ENCODE assay signal across 21 cellular contexts in the genomic region with DNA sequence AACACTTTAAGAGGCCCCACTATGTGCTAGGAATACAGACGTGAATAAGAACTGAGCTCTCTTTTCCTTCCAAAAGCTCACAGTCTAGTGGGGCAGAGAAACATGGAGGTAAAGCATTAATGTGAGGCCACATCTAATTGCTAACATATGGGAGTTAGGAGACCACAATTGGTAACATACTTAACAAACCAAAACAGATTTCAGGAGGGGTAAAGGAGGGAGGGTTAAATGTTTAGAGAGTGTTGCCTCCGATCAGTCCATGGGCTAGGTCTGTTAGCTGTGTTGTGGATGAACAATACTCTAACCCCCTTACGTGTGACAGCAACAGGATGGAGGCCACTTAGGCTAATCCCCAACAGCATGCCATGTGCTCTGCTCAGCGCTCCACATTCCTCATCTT.
A peak's percentile ranks its signal among the peaks of the same experiment; 100 is the strongest.
DNase-seq lines count a peak whose midpoint lies in the region; ATAC-seq, FAIRE-seq and TF ChIP-seq lines count a peak whose summit lies in the region.
"Had no signal": no experiment of that assay in that cellular context is flagged by ENCODE, and none has a peak within 500 bp of the region (broad histone marks: within the 10 kb centered on the region; RNA-seq: fewer than 3 reads in every experiment).

No MANE protein-coding gene starts in this region.

- TF ChIP-seq RAD21 in K562 (CRISPR knock-in tag; conservative IDR thresholded peaks at IDR 0.05 in 1 of 2, IDR thresholded peaks at IDR 0.05 in 1 of 2): no peak

- H3K79me2 ChIP-seq in K562 (ENCODE audit: control insufficient read depth, insufficient read depth, low read length) (no peaks in the 10 kb centered on the region), neural progenitor cell (ENCODE audit: low read depth) (no peaks in the 10 kb centered on the region), GM23248 (ENCODE audit: insufficient read depth) (no peaks in the 10 kb centered on the region)

- H3K4me3 ChIP-seq in K562: no peak overlapping the region
- H3K4me3 ChIP-seq in neural progenitor cell: no peak overlapping the region
- no peak overlapping the region for H3K4me3 ChIP-seq in gastroesophageal sphincter
- no peak overlapping the region for H3K4me3 ChIP-seq in GM23248

- 50% methylated on average over 4 of the region's 4 CpGs for WGBS in K562 (ENCODE audit: insufficient coverage, low coverage, missing lambda C conversion rate)
- WGBS in gastroesophageal sphincter (ENCODE audit: low coverage in 1 of 2), 2 donors: 92 to 100% methylated on average over 2 to 4 of the region's 4 CpGs
- 77 to 82% methylated on average over 4 of the region's 4 CpGs for WGBS in GM23248 (ENCODE audit: low coverage in 1 of 2, low lambda C conversion rate in 2 of 2, missing lambda C conversion rate in 2 of 2), 2 experiments

- H3K9me2 ChIP-seq in GM23248 (ENCODE audit: insufficient read depth): no peaks in the 10 kb centered on the region

- no peak for ATAC-seq in K562
- no peak for ATAC-seq in gastroesophageal sphincter
- no peak for ATAC-seq in GM21528 (IDR thresholded peaks at IDR 0.05; ENCODE audit: low FRiP score, unreplicated experiment)
- ATAC-seq: CD8-positive, alpha-beta T cell; HCT116 had no signal

- TF ChIP-seq CTCF in K562 (IDR thresholded peaks at IDR 0.05 in 2 of 3, conservative IDR thresholded peaks at IDR 0.05 in 1 of 3; ENCODE audit: insufficient read depth in 2 of 3, low read depth in 1 of 3, low read length in 3 of 3) (no peak), neural progenitor cell (IDR thresholded peaks at IDR 0.05) (no peak), gastroesophageal sphincter (IDR thresholded peaks at IDR 0.05) (no peak)

- H3K4me1 ChIP-seq in K562 (replicated peaks in 1 of 2; ENCODE audit: control insufficient read depth in 2 of 2, insufficient read depth in 2 of 2, low read length in 2 of 2): peaks cover 5 to 9% of the 10 kb centered on the region in 2 experiments; a peak in 3 of 5 replicates
- H3K4me1 ChIP-seq in neural progenitor cell: no peaks in the 10 kb centered on the region
- H3K4me1 ChIP-seq in gastroesophageal sphincter: no peaks in the 10 kb centered on the region
- H3K4me1 ChIP-seq in GM23248 (ENCODE audit: insufficient read depth): no peaks in the 10 kb centered on the region

- H3K4me1 Mint-ChIP-seq in neural progenitor cell: peaks cover 23% of the 10 kb centered on the region
- H3K4me1 Mint-ChIP-seq: B cell had no signal

- H2AFZ ChIP-seq in K562 (ENCODE audit: low read depth, low read length) (no peak overlapping the region), neural progenitor cell (replicated peaks) (no peak overlapping the region), GM23248 (no peak overlapping the region)

- no peak for TF ChIP-seq EP300 in K562 (IDR thresholded peaks at IDR 0.05; ENCODE audit: low read length)
- TF ChIP-seq EP300 in gastroesophageal sphincter (IDR thresholded peaks at IDR 0.05): no peak

- H3K9me1 ChIP-seq in K562 (ENCODE audit: control insufficient read depth, insufficient read depth, low read length): no peaks in the 10 kb centered on the region

- H3K9me3 ChIP-seq in K562 (replicated peaks; ENCODE audit: control insufficient read depth, insufficient read depth, low read depth, low read length) (no peaks in the 10 kb centered on the region), neural progenitor cell (ENCODE audit: low read depth) (no peaks in the 10 kb centered on the region), gastroesophageal sphincter (no peaks in the 10 kb centered on the region), GM23248 (ENCODE audit: low read depth) (no peaks in the 10 kb centered on the region)

- H3K27me3 ChIP-seq in K562 (ENCODE audit: control insufficient read depth in 2 of 2, insufficient read depth in 2 of 2, low read length in 2 of 2) (no peaks in the 10 kb centered on the region), neural progenitor cell (no peaks in the 10 kb centered on the region), gastroesophageal sphincter (no peaks in the 10 kb centered on the region), GM23248 (replicated peaks; ENCODE audit: insufficient read depth) (no peaks in the 10 kb centered on the region)

- peaks cover 2% of the 10 kb centered on the region for H3K27me3 Mint-ChIP-seq in neural progenitor cell (ENCODE audit: insufficient read depth, low read depth)
- H3K27me3 Mint-ChIP-seq: B cell had no signal

- H3F3A ChIP-seq in neural progenitor cell (ENCODE audit: low read depth) (no peaks in the 10 kb centered on the region), GM23248 (ENCODE audit: insufficient read depth) (no peaks in the 10 kb centered on the region)

- H3K27ac Mint-ChIP-seq in neural progenitor cell: peak overlapping the region; percentile 10
- H3K27ac Mint-ChIP-seq: B cell; CD14-positive monocyte; CD8-positive, alpha-beta T cell had no signal

- POLR2A ChIA-PET in K562 (lab: Yijun Ruan, JAX): no interaction called here

- TF ChIP-seq POLR2A in K562 (conservative IDR thresholded peaks at IDR 0.05) (no peak), gastroesophageal sphincter (IDR thresholded peaks at IDR 0.05) (no peak)

- H3K9me3 Mint-ChIP-seq in neural progenitor cell: no peaks in the 10 kb centered on the region
- H3K9me3 Mint-ChIP-seq: CD14-positive monocyte; CD8-positive, alpha-beta T cell had no signal

- in situ Hi-C loops in K562 (cut with MboI) (no loop called here), GM23248 (cut with MboI) (no loop called here)

- FAIRE-seq in K562 (lab: Jason Lieb, UNC): peak; percentile 26
- FAIRE-seq: D721Med, G401.6, GM12891, H54 had no signal

- CTCF ChIA-PET in K562 (lab: Yijun Ruan, JAX; ENCODE audit: low intra/inter-chr PET ratio): no interaction called here

- H3K9ac ChIP-seq in K562 (ENCODE audit: insufficient read depth in 1 of 2, low read depth in 2 of 2, low read length in 2 of 2) (no peak overlapping the region), neural progenitor cell (no peak overlapping the region), GM23248 (no peak overlapping the region)

- H3K4me3 Mint-ChIP-seq in neural progenitor cell: no peak overlapping the region
- H3K4me3 Mint-ChIP-seq: B cell; CD14-positive monocyte; CD8-positive, alpha-beta T cell had no signal

- H3K36me3 ChIP-seq in K562 (ENCODE audit: control insufficient read depth, insufficient read depth, low read length) (no peaks in the 10 kb centered on the region), neural progenitor cell (no peaks in the 10 kb centered on the region), gastroesophageal sphincter (no peaks in the 10 kb centered on the region), GM23248 (ENCODE audit: low read depth) (no peaks in the 10 kb centered on the region)

- H3K4me2 ChIP-seq in K562 (ENCODE audit: insufficient read depth, low read length) (no peak overlapping the region), neural progenitor cell (no peak overlapping the region), GM23248 (ENCODE audit: unreplicated experiment) (no peak overlapping the region)

- intact Hi-C loops in K562 (cut with micrococcal nuclease): no loop called here

- no peak overlapping the region for H3K27ac ChIP-seq in K562 (ENCODE audit: extremely low read depth, low read depth, low read length)
- no peak overlapping the region for H3K27ac ChIP-seq in neural progenitor cell
- H3K27ac ChIP-seq in gastroesophageal sphincter: no peak overlapping the region
- H3K27ac ChIP-seq in GM23248: no peak overlapping the region

- BruUV-seq in K562 (replicated peaks; lab: Mats Ljungman, UMichigan): no TSS peak

- H3K36me3 Mint-ChIP-seq in neural progenitor cell: no peaks in the 10 kb centered on the region
- H3K36me3 Mint-ChIP-seq: CD8-positive, alpha-beta T cell had no signal

- 0 out of 2 replicates have a peak, but pooled peaks cover 4% of the 10 kb centered on the region for H4K20me1 ChIP-seq in K562 (replicated peaks; ENCODE audit: control insufficient read depth, insufficient read depth, low read length)
- no peaks in the 10 kb centered on the region for H4K20me1 ChIP-seq in neural progenitor cell (ENCODE audit: low read depth)
- H4K20me1 ChIP-seq in GM23248 (ENCODE audit: insufficient read depth): no peaks in the 10 kb centered on the region

- DNase-seq in NCI-H524 treated with DMSO at 0.1 percent for 48 hours (lab: John Stamatoyannopoulos, UW) (peak; percentile 33), K562 (ENCODE audit: extremely low read depth in 1 of 4, low spot score in 3 of 4) (no peak), fibroblast of peridontal ligament (ENCODE audit: extremely low read depth) (peak; percentile 83), neural progenitor cell (ENCODE audit: low spot score) (peak; percentile 44), 8988T (no peak), GM23248 (no peak)
- DNase-seq: CD8-positive, alpha-beta T cell; COR-L47; DMS153; DMS79 treated with DMSO at 0.1 percent for 48 hours; EL; KBM-7 had no signal

TF ChIP-seq in K562, 482 proteins besides CTCF, POLR2A, EP300 and RAD21:
- no peak for TF ChIP-seq TRIM28 (IDR thresholded peaks at IDR 0.05)
- TF ChIP-seq THAP7 (CRISPR knock-in tag; IDR thresholded peaks at IDR 0.05): no peak

Comparison
In these comparisons a context has a peak if more than half of its experiments do, and no peak if none do; other contexts are left out.
1. DNase-seq: peak in NCI-H524 treated with DMSO at 0.1 percent for 48 hours (single experiment), fibroblast of peridontal ligament (single experiment) and neural progenitor cell (single experiment); none in K562 (0 of 4), 8988T (single experiment) and GM23248 (single experiment).